13 cellular contexts compared by ENCODE assay signal in the genomic region with DNA sequence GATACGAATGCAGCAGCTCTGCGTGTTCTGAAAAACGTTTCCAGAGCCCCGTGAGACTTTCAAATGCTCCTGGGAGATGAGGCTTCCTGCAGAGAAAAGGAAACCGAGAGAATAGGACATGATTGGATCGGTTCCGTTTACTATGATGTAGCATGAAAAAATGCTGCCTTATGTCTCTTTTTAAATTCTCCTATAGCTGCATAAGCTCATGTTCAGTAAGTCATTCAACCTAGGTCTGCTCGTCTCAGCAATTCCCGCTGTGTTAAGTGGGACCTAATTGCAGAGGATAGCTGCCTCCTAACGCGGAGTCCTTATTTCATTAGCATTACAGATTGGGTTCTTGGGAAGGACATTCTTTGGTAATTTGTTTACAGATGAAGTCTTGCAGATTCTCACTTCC.
DNase-seq lines count a peak whose midpoint lies in the region; ATAC-seq and TF ChIP-seq lines count a peak whose summit lies in the region.
"Had no signal": no experiment of that assay in that cellular context is flagged by ENCODE, and none has a peak within 500 bp of the region (broad histone marks: within the 10 kb centered on the region; RNA-seq: fewer than 3 reads in every experiment).

No MANE protein-coding gene starts in this region.

- H3K36me3 ChIP-seq in BLaER1 (peaks cover 80% of the 10 kb centered on the region), mucosa of stomach (ENCODE audit: control insufficient read depth, insufficient read depth, low read length) (no peaks in the 10 kb centered on the region)

- no peak for ATAC-seq in activated naive CD4-positive, alpha-beta T cell treated with anti-CD3 and anti-CD28 coated beads, Interleukin-2, amount 50 U/mL, for 72 hours
- no peak for ATAC-seq in GM21447 (IDR thresholded peaks at IDR 0.05; ENCODE audit: unreplicated experiment)

- H3K4me3 ChIP-seq in BLaER1: peak overlapping the region; percentile 29; the same call in 1 of the 2 replicates
- H3K4me3 ChIP-seq in coronary artery: peak overlapping the region; percentile 54
- no peak overlapping the region for H3K4me3 ChIP-seq in mucosa of stomach (ENCODE audit: low read length)
- H3K4me3 ChIP-seq: SJSA1 had no signal

- no peaks in the 10 kb centered on the region for H3K9me3 Mint-ChIP-seq in activated naive CD4-positive, alpha-beta T cell treated with anti-CD3 and anti-CD28 coated beads, Interleukin-2, amount 50 U/mL, for 72 hours
- H3K9me3 Mint-ChIP-seq: activated naive CD4-positive, alpha-beta T cell treated with anti-CD3 and anti-CD28 coated beads for 36 hours; central memory CD8-positive, alpha-beta T cell had no signal

- H3K4me2 ChIP-seq in BLaER1: peak overlapping the region; percentile 80

- peaks cover 8 to 14% of the 10 kb centered on the region in 2 donors for H3K36me3 Mint-ChIP-seq in activated naive CD4-positive, alpha-beta T cell treated with anti-CD3 and anti-CD28 coated beads, Interleukin-2, amount 50 U/mL, for 72 hours

- H3K27ac ChIP-seq in BLaER1: no peak overlapping the region
- H3K27ac ChIP-seq in coronary artery: peak overlapping the region; percentile 63 to 86
- H3K27ac ChIP-seq: SJSA1 had no signal

- H3K9ac ChIP-seq in BLaER1 (peak overlapping the region; percentile 3; the same call in 1 of the 2 replicates), mucosa of stomach (ENCODE audit: low read length) (peak overlapping the region; percentile 70)

- peaks cover 99% of the 10 kb centered on the region for H4K20me1 ChIP-seq in BLaER1

- no peak for TF ChIP-seq CTCF in coronary artery (IDR thresholded peaks at IDR 0.05)

- H3K27ac Mint-ChIP-seq in activated naive CD4-positive, alpha-beta T cell treated with anti-CD3 and anti-CD28 coated beads, Interleukin-2, amount 50 U/mL, for 72 hours: no peak overlapping the region
- H3K27ac Mint-ChIP-seq: activated naive CD4-positive, alpha-beta T cell treated with anti-CD3 and anti-CD28 coated beads for 36 hours had no signal

- no peaks in the 10 kb centered on the region for H3K27me3 ChIP-seq in BLaER1
- no peaks in the 10 kb centered on the region for H3K27me3 ChIP-seq in mucosa of stomach (ENCODE audit: control insufficient read depth, insufficient read depth, low read length)
- H3K27me3 ChIP-seq: SJSA1 had no signal

- H3K4me1 ChIP-seq in BLaER1 (peaks cover 42% of the 10 kb centered on the region), mucosa of stomach (ENCODE audit: control insufficient read depth, insufficient read depth, low read length) (peaks cover 27% of the 10 kb centered on the region)
- H3K4me1 ChIP-seq: SJSA1 had no signal

- peak; percentile 14 to 34 for DNase-seq in NCI-H187 (lab: John Stamatoyannopoulos, UW)
- no peak for DNase-seq in coronary artery (ENCODE audit: low spot score)
- no peak for DNase-seq in activated naive CD4-positive, alpha-beta T cell treated with anti-CD3 and anti-CD28 coated beads, Interleukin-2, amount 50 U/mL, for 72 hours (ENCODE audit: low spot score in 2 of 2)
- no peak for DNase-seq in NCI-H128 (lab: John Stamatoyannopoulos, UW; ENCODE audit: unreplicated experiment)
- no peak for DNase-seq in middle frontal gyrus (ENCODE audit: extremely low spot score, low spot score)
- DNase-seq: activated CD8-positive, alpha-beta memory T cell treated with anti-CD3 and anti-CD28 coated beads for 24 hours; activated naive CD4-positive, alpha-beta T cell treated with anti-CD3 and anti-CD28 coated beads for 36 hours; NCI-H1436 had no signal

- no peaks in the 10 kb centered on the region for H3K9me3 ChIP-seq in BLaER1
- H3K9me3 ChIP-seq in mucosa of stomach (ENCODE audit: control insufficient read depth, low read length): no peaks in the 10 kb centered on the region
- H3K9me3 ChIP-seq: SJSA1 had no signal

Comparison
In these comparisons a context has a peak if more than half of its experiments do, and no peak if none do; other contexts are left out.
1. DNase-seq: peak in NCI-H187 (2 of 2); none in coronary artery (single experiment), activated naive CD4-positive, alpha-beta T cell treated with anti-CD3 and anti-CD28 coated beads, Interleukin-2, amount 50 U/mL, for 72 hours (0 of 2), NCI-H128 (single experiment) and middle frontal gyrus (single experiment).